In genomic region chr3:141231923-141232861, GRCh38 we compare ENCODE assay signal across 8 cellular contexts. TPM values are rescaled to one million over a fixed set of nuclear protein-coding genes. Genes with fewer than 3 reads are reported as not detected.
A peak's percentile ranks its signal among the peaks of the same experiment; 100 is the strongest.
DNase-seq lines count a peak whose midpoint lies in the region; ATAC-seq and TF ChIP-seq lines count a peak whose summit lies in the region.

No MANE protein-coding gene starts in this region.

- peaks cover 6% of the 10 kb centered on the region for H3K36me3 Mint-ChIP-seq in activated naive CD4-positive, alpha-beta T cell treated with anti-CD3 and anti-CD28 coated beads for 36 hours (ENCODE audit: low read depth)

- H3K9ac ChIP-seq in parathyroid adenoma: peak overlapping the region; percentile 23

- no peaks in the 10 kb centered on the region for H3K36me3 ChIP-seq in parathyroid adenoma (ENCODE audit: control insufficient read depth, insufficient read depth, low read length)

- no peaks in the 10 kb centered on the region for H3K9me3 Mint-ChIP-seq in activated naive CD4-positive, alpha-beta T cell treated with anti-CD3 and anti-CD28 coated beads for 36 hours

- no peak for TF ChIP-seq CTCF in parathyroid adenoma (IDR thresholded peaks at IDR 0.05)

- H3K27me3 Mint-ChIP-seq in activated naive CD4-positive, alpha-beta T cell treated with anti-CD3 and anti-CD28 coated beads for 36 hours (ENCODE audit: low read depth): no peaks in the 10 kb centered on the region

- DNase-seq in AG20443 (ENCODE audit: low spot score) (peak; percentile 36), GM19238 (ENCODE audit: insufficient read length, low spot score) (peak; percentile 19), NCI-H128 (lab: John Stamatoyannopoulos, UW; ENCODE audit: unreplicated experiment) (peak; percentile 17), Right ventricle myocardium inferior (ENCODE audit: missing footprints) (peak; percentile 79), hippocampal formation (lab: John Stamatoyannopoulos, UW) (no peak)
- DNase-seq in activated naive CD4-positive, alpha-beta T cell treated with anti-CD3 and anti-CD28 coated beads for 36 hours: peak; percentile 34

- H3K4me3 Mint-ChIP-seq in activated naive CD4-positive, alpha-beta T cell treated with anti-CD3 and anti-CD28 coated beads for 36 hours: peak overlapping the region; percentile 73

- CTCF ChIA-PET in activated naive CD4-positive, alpha-beta T cell treated with anti-CD3 and anti-CD28 coated beads for 36 hours (lab: Charles Lee): interaction anchor here (0.6 to 5.6 kb wide), 32 partner anchors 7 to 564 kb away, joined by 3 to 62 read pairs (median 4); no protein-coding TSS in a partner anchor

- H3K9me3 ChIP-seq in parathyroid adenoma (ENCODE audit: control insufficient read depth, low read length): no peaks in the 10 kb centered on the region

- H3K79me2 ChIP-seq in parathyroid adenoma: peaks cover 3% of the 10 kb centered on the region

- H3K27me3 ChIP-seq in parathyroid adenoma (ENCODE audit: control insufficient read depth, insufficient read depth, low read length): no peaks in the 10 kb centered on the region

- peak overlapping the region; percentile 55 for H3K4me3 ChIP-seq in parathyroid adenoma (ENCODE audit: low read depth, low read length)

- peak overlapping the region; percentile 58 for H3K27ac ChIP-seq in parathyroid adenoma

- H2AFZ ChIP-seq in parathyroid adenoma: peak overlapping the region; percentile 78

- peaks cover 38% of the 10 kb centered on the region for H3K4me1 Mint-ChIP-seq in activated naive CD4-positive, alpha-beta T cell treated with anti-CD3 and anti-CD28 coated beads for 36 hours (ENCODE audit: low read depth)

- no peak overlapping the region for H3K27ac Mint-ChIP-seq in activated naive CD4-positive, alpha-beta T cell treated with anti-CD3 and anti-CD28 coated beads for 36 hours

- ATAC-seq in Right ventricle myocardium inferior (peak; percentile 8), HG03439 (IDR thresholded peaks at IDR 0.05; ENCODE audit: unreplicated experiment) (no peak)

- intact Hi-C loops in activated naive CD4-positive, alpha-beta T cell treated with anti-CD3 and anti-CD28 coated beads for 36 hours (cut with micrococcal nuclease): loop anchor here (1.0 to 10.0 kb wide), 13 partner anchors 7 to 1343 kb away; partner anchors contain the start of genes ATR, RNF7 and SLC25A36
- intact Hi-C loops in Right ventricle myocardium inferior (cut with DNase I): loop anchor here (1.0 kb wide), 1 partner anchor 47 kb away; no protein-coding TSS in a partner anchor

- H3K4me1 ChIP-seq in parathyroid adenoma: peaks cover 3% of the 10 kb centered on the region

- peak overlapping the region; percentile 80 for H3K4me2 ChIP-seq in parathyroid adenoma (ENCODE audit: low read length)

RNA-seq across cellular contexts. Expression of gene PXYLP1, which starts 0.6 kb away (rescaled TPM):
- 1 to 10 TPM; 8.4 to 9.7 TPM for total RNA-seq in activated naive CD4-positive, alpha-beta T cell treated with anti-CD3 and anti-CD28 coated beads for 36 hours
- 13.7 TPM for total RNA-seq in Right ventricle myocardium inferior

Comparison
In these comparisons a context has a peak if more than half of its experiments do, and no peak if none do; other contexts are left out.
1. DNase-seq: peak in AG20443 (single experiment), GM19238 (single experiment), NCI-H128 (single experiment), activated naive CD4-positive, alpha-beta T cell treated with anti-CD3 and anti-CD28 coated beads for 36 hours (single experiment) and Right ventricle myocardium inferior (single experiment); none in hippocampal formation (0 of 2).